8 cellular contexts compared by ENCODE assay signal in the genomic region with DNA sequence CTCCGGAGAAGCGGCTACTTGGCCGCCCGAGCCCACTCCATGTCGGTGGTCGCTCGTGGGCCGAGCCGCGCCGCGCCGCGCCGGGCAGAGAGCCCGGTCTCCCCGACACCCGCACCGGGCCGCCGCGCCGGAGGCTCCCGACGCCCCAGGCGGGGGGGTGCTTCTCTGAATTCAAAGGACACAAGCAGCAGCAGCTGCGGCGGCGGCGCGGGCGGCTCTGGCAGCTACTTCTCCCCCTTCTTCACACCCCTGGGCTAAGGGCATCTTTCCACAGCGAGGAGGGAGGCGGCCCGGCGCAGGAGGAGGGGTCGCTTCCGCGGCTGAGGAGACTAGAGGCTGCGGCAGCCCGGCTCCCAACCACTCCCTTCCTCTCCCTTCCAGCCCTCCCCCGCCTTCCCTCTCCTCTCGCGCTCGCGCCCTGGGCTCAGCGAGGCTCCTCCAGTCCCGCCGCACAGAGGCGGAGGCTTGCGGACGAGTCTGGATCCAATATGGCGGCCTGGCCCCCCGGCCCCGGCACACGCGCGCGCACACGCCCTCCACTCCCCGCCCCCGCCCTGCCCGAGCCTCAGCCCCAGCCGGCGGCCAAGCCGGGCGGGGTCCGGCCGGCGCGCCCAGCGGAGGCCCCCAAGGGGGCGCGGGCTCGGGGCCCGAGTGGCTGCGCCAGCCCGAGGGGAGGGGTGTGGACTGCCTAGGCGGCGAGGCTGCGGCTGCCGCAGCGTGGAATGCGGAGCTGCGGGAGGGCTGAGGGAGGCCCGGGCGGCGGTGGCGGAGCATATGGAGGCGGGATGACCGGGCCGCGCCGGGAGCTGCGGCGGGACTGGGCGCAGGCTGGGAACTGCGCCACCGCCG. TPM values are rescaled to one million over a fixed set of nuclear protein-coding genes. Genes with fewer than 3 reads are reported as not detected.
A peak's percentile ranks its signal among the peaks of the same experiment; 100 is the strongest.
DNase-seq lines count a peak whose midpoint lies in the region; ATAC-seq and TF ChIP-seq lines count a peak whose summit lies in the region.

A gene with protein sequence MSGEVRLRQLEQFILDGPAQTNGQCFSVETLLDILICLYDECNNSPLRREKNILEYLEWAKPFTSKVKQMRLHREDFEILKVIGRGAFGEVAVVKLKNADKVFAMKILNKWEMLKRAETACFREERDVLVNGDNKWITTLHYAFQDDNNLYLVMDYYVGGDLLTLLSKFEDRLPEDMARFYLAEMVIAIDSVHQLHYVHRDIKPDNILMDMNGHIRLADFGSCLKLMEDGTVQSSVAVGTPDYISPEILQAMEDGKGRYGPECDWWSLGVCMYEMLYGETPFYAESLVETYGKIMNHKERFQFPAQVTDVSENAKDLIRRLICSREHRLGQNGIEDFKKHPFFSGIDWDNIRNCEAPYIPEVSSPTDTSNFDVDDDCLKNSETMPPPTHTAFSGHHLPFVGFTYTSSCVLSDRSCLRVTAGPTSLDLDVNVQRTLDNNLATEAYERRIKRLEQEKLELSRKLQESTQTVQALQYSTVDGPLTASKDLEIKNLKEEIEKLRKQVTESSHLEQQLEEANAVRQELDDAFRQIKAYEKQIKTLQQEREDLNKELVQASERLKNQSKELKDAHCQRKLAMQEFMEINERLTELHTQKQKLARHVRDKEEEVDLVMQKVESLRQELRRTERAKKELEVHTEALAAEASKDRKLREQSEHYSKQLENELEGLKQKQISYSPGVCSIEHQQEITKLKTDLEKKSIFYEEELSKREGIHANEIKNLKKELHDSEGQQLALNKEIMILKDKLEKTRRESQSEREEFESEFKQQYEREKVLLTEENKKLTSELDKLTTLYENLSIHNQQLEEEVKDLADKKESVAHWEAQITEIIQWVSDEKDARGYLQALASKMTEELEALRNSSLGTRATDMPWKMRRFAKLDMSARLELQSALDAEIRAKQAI (N-terminal part only) (minus strand): TSS at position 490 of the 849 bp plus-strand sequence. CDS start 1,310 bp downstream, outside the sequence.

- no peak for TF ChIP-seq CTCF in osteoblast (IDR thresholded peaks at IDR 0.05; ENCODE audit: extremely low read depth, low read depth, low read length)

- H2AFZ ChIP-seq in osteoblast (ENCODE audit: low read length), result peak within 1 kb of the TSS; percentile 95

- 0 to 1% methylated on average over 58 to 100 of the region's 100 CpGs for WGBS in aorta, 2 donors

- H3K27me3 ChIP-seq in HUES6 (ENCODE audit: control insufficient read depth, insufficient read depth, low read length) (no peaks in the 10 kb centered on the region), osteoblast (ENCODE audit: insufficient read depth, low read length) (no peaks in the 10 kb centered on the region), aorta (ENCODE audit: control insufficient read depth in 1 of 2, insufficient read depth in 2 of 2, low read length in 1 of 2) (no peaks in the 10 kb centered on the region)

- peak within 1 kb of the TSS; percentile 86 for H3K9ac ChIP-seq in HUES6 (ENCODE audit: low read length)

- H3K36me3 ChIP-seq in HUES6 (ENCODE audit: control insufficient read depth, insufficient read depth, low read length) (no peaks in the 10 kb centered on the region), osteoblast (ENCODE audit: insufficient read depth, low read length) (no peaks in the 10 kb centered on the region), aorta (ENCODE audit: control insufficient read depth in 1 of 2, insufficient read depth in 2 of 2, low read length in 1 of 2) (no peaks in the 10 kb centered on the region)

- ATAC-seq in aorta (ENCODE audit: low FRiP score), result peak; percentile 92

- no peaks in the 10 kb centered on the region for H3K9me3 ChIP-seq in HUES6 (ENCODE audit: control insufficient read depth, insufficient read depth, low read depth, low read length)
- no peaks in the 10 kb centered on the region for H3K9me3 ChIP-seq in osteoblast (ENCODE audit: low read depth, low read length)
- no peaks in the 10 kb centered on the region for H3K9me3 ChIP-seq in aorta (ENCODE audit: control insufficient read depth, low read length)

- H3K27ac ChIP-seq in HUES6 (ENCODE audit: low read depth, low read length), result peak within 1 kb of the TSS; percentile 90
- peak within 1 kb of the TSS; percentile 65 for H3K27ac ChIP-seq in osteoblast (ENCODE audit: low read depth, low read length)
- H3K27ac ChIP-seq in aorta (ENCODE audit: low read depth in 1 of 2, low read length in 2 of 2), result peak within 1 kb of the TSS; percentile 64 to 73

- H3K4me3 ChIP-seq in HUES6 (ENCODE audit: low read depth, low read length), result peak within 1 kb of the TSS; percentile 80
- peak within 1 kb of the TSS; percentile 86 for H3K4me3 ChIP-seq in osteoblast (ENCODE audit: insufficient read depth, low read length)
- peak within 1 kb of the TSS; percentile 97 to 99 for H3K4me3 ChIP-seq in aorta (ENCODE audit: low read length in 2 of 2)

- peak within 1 kb of the TSS; percentile 92 for H3K4me2 ChIP-seq in osteoblast (ENCODE audit: insufficient read depth, low read length)

- DNase-seq in activated gamma-delta T cell treated with Interleukin-2 at 50 U/mL for 16 hours (peak; percentile 3), activated gamma-delta T cell (lab: John Stamatoyannopoulos, UW) (no peak), SHP77 (lab: John Stamatoyannopoulos, UW) (peak; percentile 84 to 88), amniotic stem cell (lab: John Stamatoyannopoulos, UW) (peak; percentile 79), cardiac septum (ENCODE audit: low spot score) (peak; percentile 91), osteoblast (ENCODE audit: insufficient read length, low spot score, missing footprints) (peak; percentile 99), aorta (peak; percentile 89 to 93)

- H3K79me2 ChIP-seq in osteoblast (ENCODE audit: insufficient read depth, low read length), result peaks cover 43% of the 10 kb centered on the region

- intact Hi-C loops in cardiac septum (cut with DNase I), result loop anchor here (1.0 to 10.0 kb wide), 4 partner anchors 39 to 183 kb away; no protein-coding TSS in a partner anchor
- intact Hi-C loops in aorta (cut with DNase I), result loop anchor here (5.0 to 10.0 kb wide), 4 partner anchors 73 to 183 kb away; no protein-coding TSS in a partner anchor

- H4K20me1 ChIP-seq in osteoblast (ENCODE audit: insufficient read depth, low read length), result peaks cover 11% of the 10 kb centered on the region

- peaks cover 9% of the 10 kb centered on the region; the same call in 1 of the 2 replicates for H3K4me1 ChIP-seq in HUES6 (ENCODE audit: control insufficient read depth, insufficient read depth, low read length)
- H3K4me1 ChIP-seq in osteoblast (ENCODE audit: insufficient read depth, low read length), result peaks cover 5% of the 10 kb centered on the region
- no peaks in the 10 kb centered on the region for H3K4me1 ChIP-seq in aorta (ENCODE audit: control insufficient read depth in 1 of 2, insufficient read depth in 2 of 2, low read length in 2 of 2)

RNA-seq across cellular contexts. Expression of the gene that starts here (rescaled TPM):
- total RNA-seq in cardiac septum, result 33.5 TPM
- 71.6 and 77.8 TPM in 2 replicates for total RNA-seq in osteoblast
- 10 to 100 TPM; 50.5 to 71.3 TPM for total RNA-seq in aorta
- polyA plus RNA-seq in aorta, result 10 to 100 TPM in 1 of 2 donors, 1 to 10 TPM in 1; 8.1 to 15.5 TPM
